ENCODE assay signal across 17 cellular contexts in genomic region chr6:83378621-83379388, GRCh38. TPM values are rescaled to one million over a fixed set of nuclear protein-coding genes. Genes with fewer than 3 reads are reported as not detected.
DNase-seq lines count a peak whose midpoint lies in the region; ATAC-seq and TF ChIP-seq lines count a peak whose summit lies in the region.
"Had no signal": no experiment of that assay in that cellular context is flagged by ENCODE, and none has a peak within 500 bp of the region (broad histone marks: within the 10 kb centered on the region; RNA-seq: fewer than 3 reads in every experiment).

No MANE protein-coding gene starts in this region.

- no peak overlapping the region for H2AFZ ChIP-seq in ACC112 (ENCODE audit: low read length, unreplicated experiment)

- in situ Hi-C loops in brain microvascular endothelial cell (cut with HindIII; ENCODE audit: low pct_ligation_motif_present, low sequenced_read_pairs), result no loop called here

- peaks cover 5% of the 10 kb centered on the region for H3K79me2 ChIP-seq in ACC112 (ENCODE audit: control insufficient read depth, insufficient read depth, low read length, unreplicated experiment)

- H3K27ac ChIP-seq in ACC112 (ENCODE audit: low read depth, low read length) (peak overlapping the region; percentile 77), brain microvascular endothelial cell (peak overlapping the region; percentile 52)
- H3K27ac ChIP-seq: colonic mucosa, thoracic aorta had no signal

- H3K4me1 ChIP-seq in ACC112 (ENCODE audit: control insufficient read depth, insufficient read depth, low read length, unreplicated experiment), result peaks cover 43% of the 10 kb centered on the region
- H3K4me1 ChIP-seq: colonic mucosa had no signal

- no peaks in the 10 kb centered on the region for H3K27me3 ChIP-seq in ACC112 (ENCODE audit: insufficient read depth, low read length)
- H3K27me3 ChIP-seq in brain microvascular endothelial cell (replicated peaks), result no peaks in the 10 kb centered on the region
- H3K27me3 ChIP-seq: colonic mucosa had no signal

- peak overlapping the region; percentile 77 for H3K4me3 Mint-ChIP-seq in HFFc6
- H3K4me3 Mint-ChIP-seq: activated naive CD8-positive, alpha-beta T cell treated with anti-CD3 and anti-CD28 coated beads for 36 hours; WTC11 had no signal

- no peak for ATAC-seq in HG03378 (IDR thresholded peaks at IDR 0.05; ENCODE audit: unreplicated experiment)
- ATAC-seq in esophagus mucosa, result no peak
- ATAC-seq: GM12878, WTC11 had no signal

- H3K4me3 ChIP-seq in ACC112 (ENCODE audit: low read depth, low read length) (peak overlapping the region; percentile 12; the same call in 1 of the 2 replicates), brain microvascular endothelial cell (ENCODE audit: low read depth, low read length) (no peak overlapping the region)
- H3K4me3 ChIP-seq: colonic mucosa, GM12878, thoracic aorta had no signal

- no peaks in the 10 kb centered on the region for H3K27me3 Mint-ChIP-seq in HFFc6 (ENCODE audit: insufficient read depth)
- H3K27me3 Mint-ChIP-seq: activated naive CD8-positive, alpha-beta T cell treated with anti-CD3 and anti-CD28 coated beads for 36 hours had no signal

- DNase-seq in HFFc6 (peak; percentile 80), brain microvascular endothelial cell (peak; percentile 35), iris pigment epithelial cell (ENCODE audit: low read depth) (peak; percentile 84), CD1c-positive myeloid dendritic cell (ENCODE audit: extremely low spot score) (no peak), retina (no peak)
- DNase-seq: activated CD8-positive, alpha-beta memory T cell treated with anti-CD3 and anti-CD28 coated beads, Interleukin-2, amount 50 U/mL, for 48 hours; activated naive CD8-positive, alpha-beta T cell treated with anti-CD3 and anti-CD28 coated beads for 36 hours; AML-193; colonic mucosa; DMS53; NCI-H1092 treated with DMSO at 0.1 percent for 48 hours had no signal

- H3K36me3 Mint-ChIP-seq in HFFc6 (ENCODE audit: low read depth), result peaks cover 14% of the 10 kb centered on the region
- H3K36me3 Mint-ChIP-seq: activated naive CD8-positive, alpha-beta T cell treated with anti-CD3 and anti-CD28 coated beads for 36 hours; WTC11 had no signal

- H3K36me3 ChIP-seq in ACC112 (ENCODE audit: insufficient read depth, low read length) (no peaks in the 10 kb centered on the region), brain microvascular endothelial cell (replicated peaks) (no peaks in the 10 kb centered on the region)
- H3K36me3 ChIP-seq: colonic mucosa, thoracic aorta had no signal

- peaks cover 18% of the 10 kb centered on the region for H3K4me1 Mint-ChIP-seq in HFFc6 (ENCODE audit: low read depth)
- H3K4me1 Mint-ChIP-seq: activated naive CD8-positive, alpha-beta T cell treated with anti-CD3 and anti-CD28 coated beads for 36 hours; WTC11 had no signal

- peak overlapping the region; percentile 85 for H3K27ac Mint-ChIP-seq in HFFc6
- H3K27ac Mint-ChIP-seq: activated naive CD8-positive, alpha-beta T cell treated with anti-CD3 and anti-CD28 coated beads for 36 hours; WTC11 had no signal

- TF ChIP-seq CTCF in HFFc6 (IDR thresholded peaks at IDR 0.05) (peak; percentile 41; the same call in 1 of the 2 replicates), brain microvascular endothelial cell (IDR thresholded peaks at IDR 0.05; ENCODE audit: low read depth, low read length, missing control alignments) (no peak)

- H3K9me3 Mint-ChIP-seq in HFFc6, result no peaks in the 10 kb centered on the region
- H3K9me3 Mint-ChIP-seq: activated naive CD8-positive, alpha-beta T cell treated with anti-CD3 and anti-CD28 coated beads for 36 hours; WTC11 had no signal

RNA-seq across cellular contexts. Expression of gene ME1, which starts 52.0 kb away (rescaled TPM):
- total RNA-seq in HFFc6 (2021; fragmentation: NEBNext Ultra II Directional; extraction: Animal tissue kit (Norgen Biotek cat#: 25700)), result 10 to 100 TPM; 24.2 to 37.1 (median 32.6) TPM
- 32.4 TPM for total RNA-seq in esophagus mucosa
- total RNA-seq: activated naive CD8-positive, alpha-beta T cell treated with anti-CD3 and anti-CD28 coated beads for 36 hours had no signal

Comparison
In these comparisons a context has a peak if more than half of its experiments do, and no peak if none do; other contexts are left out.
1. DNase-seq: peak in HFFc6 (single experiment), brain microvascular endothelial cell (single experiment) and iris pigment epithelial cell (single experiment); none in CD1c-positive myeloid dendritic cell (single experiment) and retina (single experiment).